In genomic region chr12:114611145-114612018, GRCh38 we compare ENCODE assay signal across 19 cellular contexts.
DNase-seq lines count a peak whose midpoint lies in the region; ATAC-seq, FAIRE-seq and TF ChIP-seq lines count a peak whose summit lies in the region.
"Had no signal": no experiment of that assay in that cellular context is flagged by ENCODE, and none has a peak within 500 bp of the region (broad histone marks: within the 10 kb centered on the region; RNA-seq: fewer than 3 reads in every experiment).

No MANE protein-coding gene starts in this region.

- H3K23ac ChIP-seq in mesenchymal stem cell (ENCODE audit: low read length in 2 of 2): no peak overlapping the region

- peak overlapping the region; percentile 51 for H3K4me2 ChIP-seq in hepatocyte
- H3K4me2 ChIP-seq in mesenchymal stem cell (ENCODE audit: low read length, poor library complexity, severe bottlenecking): no peak overlapping the region

- H2BK15ac ChIP-seq in mesenchymal stem cell (ENCODE audit: low read depth, poor library complexity, severe bottlenecking): no peak overlapping the region

- H3K27ac ChIP-seq in hepatocyte: peak overlapping the region; percentile 66
- no peak overlapping the region for H3K27ac ChIP-seq in pancreas
- H3K27ac ChIP-seq in mesenchymal stem cell (ENCODE audit: low read length, poor library complexity, severe bottlenecking): no peak overlapping the region
- H3K27ac ChIP-seq: SK-N-MC had no signal

- H3K79me2 ChIP-seq in hepatocyte: no peaks in the 10 kb centered on the region

- POLR2A ChIA-PET in Caco-2 (lab: Charles Lee): interaction anchor here (0.6 to 1.1 kb wide), 4 partner anchors 11 to 201 kb away, joined by 3 to 9 read pairs (median 5); partner anchors contain the start of gene TBX3

- no peak overlapping the region for H3K18ac ChIP-seq in mesenchymal stem cell (ENCODE audit: low read depth in 1 of 2, low read length in 2 of 2)

- ATAC-seq in pancreas (peak in 3 of 4 donors; percentile 32 to 51 (median 34)), HG02678 (IDR thresholded peaks at IDR 0.05; ENCODE audit: unreplicated experiment) (no peak)

- no peaks in the 10 kb centered on the region for H3K36me3 ChIP-seq in Caco-2 (ENCODE audit: control insufficient read depth, insufficient read depth, low read length)
- no peaks in the 10 kb centered on the region for H3K36me3 ChIP-seq in hepatocyte (replicated peaks; ENCODE audit: insufficient read depth, low read depth)
- no peaks in the 10 kb centered on the region for H3K36me3 ChIP-seq in pancreas
- no peaks in the 10 kb centered on the region for H3K36me3 ChIP-seq in mesenchymal stem cell (ENCODE audit: control insufficient read depth in 1 of 2, insufficient read depth in 2 of 2, low read depth in 1 of 2, low read length in 2 of 2)
- H3K36me3 ChIP-seq: BE2C had no signal

- 61% methylated on average over 8 of the region's 8 CpGs for WGBS in hepatocyte (ENCODE audit: low lambda C conversion rate, missing lambda C conversion rate)
- 46 to 51% methylated on average over 8 of the region's 8 CpGs for WGBS in pancreas, 2 donors
- 85% methylated on average over 8 of the region's 8 CpGs for WGBS in mesenchymal stem cell

- no TSS peak for BruUV-seq in Caco-2 (replicated peaks; lab: Mats Ljungman, UMichigan)

- DNase-seq in Caco-2 (peak; percentile 75 to 82), LNCaP clone FGC (ENCODE audit: low read depth) (peak; percentile 56), hepatocyte (ENCODE audit: low spot score) (peak; percentile 77), pancreas (no peak), mesenchymal stem cell (no peak), HFFc6 (no peak), kidney glomerular epithelial cell (lab: John Stamatoyannopoulos, UW) (no peak)
- DNase-seq: BE2C; CD4-positive, alpha-beta memory T cell; DMS 273 treated with DMSO at 0.1 percent for 48 hours; EL; MV-4-11; NCI-H1417 treated with DMSO at 0.1 percent for 48 hours; NCI-H2081; NCI-H524 treated with DMSO at 0.1 percent for 48 hours; NK-92 treated with Interleukin-12 subunit alpha and Interleukin-12 subunit beta, amount 100 ng/mL, for 24 hours had no signal

- no peaks in the 10 kb centered on the region for H3K9me3 Mint-ChIP-seq in Caco-2 (ENCODE audit: unreplicated experiment)
- H3K9me3 Mint-ChIP-seq in HFFc6: no peaks in the 10 kb centered on the region

- CTCF ChIA-PET in Caco-2 (lab: Charles Lee): interaction anchor here (0.6 to 1.5 kb wide), 17 partner anchors 10 to 936 kb away, joined by 3 to 16 read pairs (median 5); partner anchors contain the start of gene TBX3

- no peak overlapping the region for H3K14ac ChIP-seq in mesenchymal stem cell (ENCODE audit: low read length in 2 of 2)

- FAIRE-seq in pancreas (lab: Jason Lieb, UNC): no peak

- H3K9me3 ChIP-seq in Caco-2 (no peaks in the 10 kb centered on the region), hepatocyte (ENCODE audit: low read depth) (no peaks in the 10 kb centered on the region), pancreas (no peaks in the 10 kb centered on the region), mesenchymal stem cell (ENCODE audit: control insufficient read depth, low read length) (peaks cover 3% of the 10 kb centered on the region)
- H3K9me3 ChIP-seq: BE2C had no signal

- no peak for TF ChIP-seq CTCF in Caco-2 (IDR thresholded peaks at IDR 0.05; ENCODE audit: insufficient read depth in 1 of 2, low read depth in 1 of 2, low read length in 1 of 2, severe bottlenecking in 1 of 2, unreplicated experiment in 1 of 2)
- TF ChIP-seq CTCF in LNCaP clone FGC (IDR thresholded peaks at IDR 0.05; ENCODE audit: control insufficient read depth, extremely low read depth, insufficient read depth): no peak
- no peak for TF ChIP-seq CTCF in hepatocyte (IDR thresholded peaks at IDR 0.05; ENCODE audit: poor library complexity)
- TF ChIP-seq CTCF in pancreas (IDR thresholded peaks at IDR 0.05): no peak
- TF ChIP-seq CTCF in HFFc6 (IDR thresholded peaks at IDR 0.05): no peak

- H3K79me1 ChIP-seq in mesenchymal stem cell (replicated peaks; ENCODE audit: low read length, poor library complexity, severe bottlenecking): no peaks in the 10 kb centered on the region

- no peak overlapping the region for H4K8ac ChIP-seq in mesenchymal stem cell (ENCODE audit: low read length)

- no peak overlapping the region for H2BK12ac ChIP-seq in mesenchymal stem cell (ENCODE audit: low read length in 2 of 2)

- H2BK120ac ChIP-seq in mesenchymal stem cell (ENCODE audit: low read depth, low read length): no peak overlapping the region

- H3K4me3 ChIP-seq in Caco-2 (ENCODE audit: low read depth, low read length) (no peak overlapping the region), LNCaP clone FGC (ENCODE audit: low read depth, low read length) (no peak overlapping the region), hepatocyte (no peak overlapping the region), pancreas (no peak overlapping the region), mesenchymal stem cell (ENCODE audit: insufficient read depth in 1 of 2, low read depth in 1 of 2, low read length in 2 of 2) (no peak overlapping the region)
- H3K4me3 ChIP-seq: SK-N-MC had no signal

- H3K9ac ChIP-seq in mesenchymal stem cell (ENCODE audit: low read length): no peak overlapping the region

- H3K27ac Mint-ChIP-seq in Caco-2 (ENCODE audit: unreplicated experiment): peak overlapping the region; percentile 27
- H3K27ac Mint-ChIP-seq in HFFc6: no peak overlapping the region
- H3K27ac Mint-ChIP-seq: CD4-positive, alpha-beta memory T cell; IgD-negative memory B cell had no signal

- peaks cover 20% of the 10 kb centered on the region for H3K4me1 ChIP-seq in Caco-2
- H3K4me1 ChIP-seq in hepatocyte (ENCODE audit: insufficient read depth): peaks cover 11% of the 10 kb centered on the region
- H3K4me1 ChIP-seq in pancreas: no peaks in the 10 kb centered on the region
- no peaks in the 10 kb centered on the region for H3K4me1 ChIP-seq in mesenchymal stem cell (ENCODE audit: control insufficient read depth, insufficient read depth, low read depth, low read length)
- H3K4me1 ChIP-seq: BE2C had no signal

- H3K4me1 Mint-ChIP-seq in Caco-2 (ENCODE audit: low read depth, unreplicated experiment): peaks cover 11% of the 10 kb centered on the region
- H3K4me1 Mint-ChIP-seq in HFFc6 (ENCODE audit: low read depth): no peaks in the 10 kb centered on the region
- H3K4me1 Mint-ChIP-seq: CD4-positive, alpha-beta memory T cell; IgD-negative memory B cell had no signal

- no peak overlapping the region for H4K91ac ChIP-seq in mesenchymal stem cell (ENCODE audit: low read length)

- no peaks in the 10 kb centered on the region for H3K9me2 ChIP-seq in hepatocyte (replicated peaks; ENCODE audit: insufficient read depth)

- peak overlapping the region; percentile 19 for H3K4me3 Mint-ChIP-seq in Caco-2 (ENCODE audit: unreplicated experiment)
- H3K4me3 Mint-ChIP-seq in HFFc6: no peak overlapping the region
- H3K4me3 Mint-ChIP-seq: CD4-positive, alpha-beta memory T cell; IgD-negative memory B cell had no signal

- no peaks in the 10 kb centered on the region for H3K27me3 ChIP-seq in Caco-2 (replicated peaks; ENCODE audit: control insufficient read depth, insufficient read depth, low read length)
- no peaks in the 10 kb centered on the region for H3K27me3 ChIP-seq in hepatocyte
- no peaks in the 10 kb centered on the region for H3K27me3 ChIP-seq in pancreas
- H3K27me3 ChIP-seq in mesenchymal stem cell (ENCODE audit: control insufficient read depth in 1 of 2, insufficient read depth in 1 of 2, low read length in 2 of 2): peaks cover 0 to 10% of the 10 kb centered on the region in 2 experiments

- H3K36me3 Mint-ChIP-seq in Caco-2 (ENCODE audit: insufficient read depth, unreplicated experiment) (no peaks in the 10 kb centered on the region), HFFc6 (ENCODE audit: low read depth) (peaks cover 3% of the 10 kb centered on the region; the same call in 1 of the 2 replicates)
- H3K36me3 Mint-ChIP-seq: CD4-positive, alpha-beta memory T cell; IgD-negative memory B cell had no signal

- intact Hi-C loops in Caco-2 (cut with micrococcal nuclease; ENCODE audit: unreplicated experiment) (no loop called here), pancreas (cut with DNase I) (no loop called here)

- H2AFZ ChIP-seq in hepatocyte: no peak overlapping the region
- no peak overlapping the region for H2AFZ ChIP-seq in mesenchymal stem cell (ENCODE audit: low read depth, low read length)

- H3K27me3 Mint-ChIP-seq in Caco-2 (ENCODE audit: insufficient read depth, unreplicated experiment) (no peaks in the 10 kb centered on the region), HFFc6 (ENCODE audit: insufficient read depth) (peaks cover 8% of the 10 kb centered on the region)

- no peak overlapping the region for H3K4ac ChIP-seq in mesenchymal stem cell (ENCODE audit: low read depth in 1 of 2, low read length in 2 of 2)

- H4K20me1 ChIP-seq in hepatocyte (ENCODE audit: insufficient read depth, poor library complexity, severe bottlenecking): no peaks in the 10 kb centered on the region

- H2AK5ac ChIP-seq in mesenchymal stem cell (ENCODE audit: low read length, severe bottlenecking): no peak overlapping the region

- H2BK5ac ChIP-seq in mesenchymal stem cell (ENCODE audit: low read depth, low read length, poor library complexity, severe bottlenecking): no peak overlapping the region

Comparison
In these comparisons a context has a peak if more than half of its experiments do, and no peak if none do; other contexts are left out.
1. DNase-seq: peak in Caco-2 (2 of 2), LNCaP clone FGC (single experiment) and hepatocyte (single experiment); none in pancreas (0 of 6), mesenchymal stem cell (single experiment), HFFc6 (single experiment) and kidney glomerular epithelial cell (single experiment).